In genomic region chr5:56525117-56525516, GRCh38 we compare ENCODE assay signal across 17 cellular contexts.
A peak's percentile ranks its signal among the peaks of the same experiment; 100 is the strongest.
DNase-seq lines count a peak whose midpoint lies in the region; ATAC-seq and TF ChIP-seq lines count a peak whose summit lies in the region.
"Had no signal": no experiment of that assay in that cellular context is flagged by ENCODE, and none has a peak within 500 bp of the region (broad histone marks: within the 10 kb centered on the region; RNA-seq: fewer than 3 reads in every experiment).

No MANE protein-coding gene starts in this region.

- no peak overlapping the region for H3K4me3 Mint-ChIP-seq in stimulated activated naive B cell treated with anti-CD40 and anti-IgM and Interleukin-4, amounts not matched to agents 10 μg/mL and 1 μg/mL and 100 μg/mL, for 72 hours
- no peak overlapping the region for H3K4me3 Mint-ChIP-seq in osteocyte (ENCODE audit: unreplicated experiment)
- H3K4me3 Mint-ChIP-seq: activated B cell treated with CpG ODN at 0.5 μM for 24 hours; stimulated activated naive CD8-positive, alpha-beta T cell treated with anti-CD3 and anti-CD28 coated beads, Interleukin-15, amount 100 ng/mL, for 72 hours; T-cell had no signal

- no peaks in the 10 kb centered on the region for H3K9me3 Mint-ChIP-seq in stimulated activated naive B cell treated with anti-CD40 and anti-IgM and Interleukin-4, amounts not matched to agents 10 μg/mL and 1 μg/mL and 100 μg/mL, for 72 hours
- H3K9me3 Mint-ChIP-seq in osteocyte (ENCODE audit: unreplicated experiment), result no peaks in the 10 kb centered on the region
- H3K9me3 Mint-ChIP-seq: activated B cell treated with CpG ODN at 0.5 μM for 24 hours; stimulated activated naive CD8-positive, alpha-beta T cell treated with anti-CD3 and anti-CD28 coated beads, Interleukin-15, amount 100 ng/mL, for 72 hours; T-cell had no signal

- no peak for TF ChIP-seq CTCF in astrocyte of the cerebellum (IDR thresholded peaks at IDR 0.05; ENCODE audit: low read depth, low read length, missing control alignments)
- no peak for TF ChIP-seq CTCF in osteocyte (IDR thresholded peaks at IDR 0.05)

- DNase-seq in EH (ENCODE audit: low read depth) (peak; percentile 38), LoVo (ENCODE audit: low spot score) (peak; percentile 72), astrocyte of the cerebellum (ENCODE audit: low read depth) (peak; percentile 46), kidney glomerular epithelial cell (lab: John Stamatoyannopoulos, UW) (peak; percentile 59), osteocyte (ENCODE audit: extremely low spot score, unreplicated experiment) (no peak), NCI-H128 (lab: John Stamatoyannopoulos, UW; ENCODE audit: unreplicated experiment) (no peak)
- DNase-seq in stimulated activated naive B cell treated with anti-CD40 and anti-IgM and Interleukin-4, amounts not matched to agents 10 μg/mL and 1 μg/mL and 100 μg/mL, for 72 hours, result no peak
- DNase-seq: activated B cell treated with CpG ODN at 0.5 μM for 24 hours; activated naive CD4-positive, alpha-beta T cell; BE2C; NCI-H187; NCI-H526; stimulated activated naive CD8-positive, alpha-beta T cell treated with anti-CD3 and anti-CD28 coated beads, Interleukin-15, amount 100 ng/mL, for 72 hours; T-cell had no signal

- no peak for ATAC-seq in GM21447 (IDR thresholded peaks at IDR 0.05; ENCODE audit: unreplicated experiment)
- ATAC-seq in stimulated activated naive B cell treated with anti-CD40 and anti-IgM and Interleukin-4, amounts not matched to agents 10 μg/mL and 1 μg/mL and 100 μg/mL, for 72 hours (replicated peaks), result no peak
- ATAC-seq: Panc1; stimulated activated naive CD8-positive, alpha-beta T cell treated with anti-CD3 and anti-CD28 coated beads, Interleukin-15, amount 100 ng/mL, for 72 hours; T-cell had no signal

- peaks cover 5 to 10% of the 10 kb centered on the region in 2 donors for H3K4me1 Mint-ChIP-seq in stimulated activated naive B cell treated with anti-CD40 and anti-IgM and Interleukin-4, amounts not matched to agents 10 μg/mL and 1 μg/mL and 100 μg/mL, for 72 hours
- H3K4me1 Mint-ChIP-seq in osteocyte (ENCODE audit: unreplicated experiment), result no peaks in the 10 kb centered on the region
- H3K4me1 Mint-ChIP-seq: stimulated activated naive CD8-positive, alpha-beta T cell treated with anti-CD3 and anti-CD28 coated beads, Interleukin-15, amount 100 ng/mL, for 72 hours had no signal

- no peaks in the 10 kb centered on the region for H3K27me3 Mint-ChIP-seq in stimulated activated naive B cell treated with anti-CD40 and anti-IgM and Interleukin-4, amounts not matched to agents 10 μg/mL and 1 μg/mL and 100 μg/mL, for 72 hours
- H3K27me3 Mint-ChIP-seq in osteocyte (ENCODE audit: unreplicated experiment), result no peaks in the 10 kb centered on the region
- H3K27me3 Mint-ChIP-seq: activated B cell treated with CpG ODN at 0.5 μM for 24 hours; stimulated activated naive CD8-positive, alpha-beta T cell treated with anti-CD3 and anti-CD28 coated beads, Interleukin-15, amount 100 ng/mL, for 72 hours had no signal

- H3K27ac Mint-ChIP-seq in stimulated activated naive B cell treated with anti-CD40 and anti-IgM and Interleukin-4, amounts not matched to agents 10 μg/mL and 1 μg/mL and 100 μg/mL, for 72 hours, result no peak overlapping the region
- H3K27ac Mint-ChIP-seq in osteocyte (ENCODE audit: unreplicated experiment), result no peak overlapping the region
- H3K27ac Mint-ChIP-seq: activated B cell treated with CpG ODN at 0.5 μM for 24 hours; stimulated activated naive CD8-positive, alpha-beta T cell treated with anti-CD3 and anti-CD28 coated beads, Interleukin-15, amount 100 ng/mL, for 72 hours; T-cell had no signal

- H3K36me3 Mint-ChIP-seq in stimulated activated naive B cell treated with anti-CD40 and anti-IgM and Interleukin-4, amounts not matched to agents 10 μg/mL and 1 μg/mL and 100 μg/mL, for 72 hours, result no peaks in the 10 kb centered on the region
- H3K36me3 Mint-ChIP-seq in osteocyte (ENCODE audit: unreplicated experiment), result no peaks in the 10 kb centered on the region
- H3K36me3 Mint-ChIP-seq: T-cell had no signal

- in situ Hi-C loops in astrocyte of the cerebellum (cut with HindIII; ENCODE audit: low sequenced_read_pairs), result no loop called here

- no peak overlapping the region for H3K4me3 ChIP-seq in astrocyte of the cerebellum (ENCODE audit: low read depth, low read length)
- H3K4me3 ChIP-seq: smooth muscle cell had no signal

Comparison
In these comparisons a context has a peak if more than half of its experiments do, and no peak if none do; other contexts are left out.
1. DNase-seq: peak in EH (single experiment), LoVo (single experiment), astrocyte of the cerebellum (single experiment) and kidney glomerular epithelial cell (single experiment); none in stimulated activated naive B cell treated with anti-CD40 and anti-IgM and Interleukin-4, amounts not matched to agents 10 μg/mL and 1 μg/mL and 100 μg/mL, for 72 hours (single experiment), osteocyte (single experiment) and NCI-H128 (single experiment).